7 cellular contexts compared by ENCODE assay signal in genomic region chr15:72474912-72475601, GRCh38. TPM values are rescaled to one million over a fixed set of nuclear protein-coding genes. Genes with fewer than 3 reads are reported as not detected.
DNase-seq lines count a peak whose midpoint lies in the region; ATAC-seq, FAIRE-seq and TF ChIP-seq lines count a peak whose summit lies in the region.

No MANE protein-coding gene starts in this region.

- H3K36me3 ChIP-seq in keratinocyte (ENCODE audit: control insufficient read depth in 2 of 2, extremely low read depth in 1 of 2, insufficient read depth in 2 of 2, low read length in 2 of 2), result peaks cover 6 to 10% of the 10 kb centered on the region in 2 experiments

- ATAC-seq in GM18517 (IDR thresholded peaks at IDR 0.05; ENCODE audit: unreplicated experiment) (peak; percentile 30), HG02973 (IDR thresholded peaks at IDR 0.05; ENCODE audit: unreplicated experiment) (peak; percentile 36), activated B cell treated with CpG ODN at 0.5 μM for 24 hours (ENCODE audit: low read depth) (peak; percentile 70)

- no peaks in the 10 kb centered on the region for H3K27me3 ChIP-seq in keratinocyte (ENCODE audit: control insufficient read depth, extremely low read depth, insufficient read depth, low read length)

- H3K4me3 ChIP-seq in keratinocyte (ENCODE audit: control insufficient read depth in 2 of 3, extremely low read depth in 1 of 3, insufficient read depth in 2 of 3, low read depth in 1 of 3, low read length in 3 of 3), result peak overlapping the region; percentile 75 to 96 (median 90)

- H3K27ac ChIP-seq in caudate nucleus (ENCODE audit: low read depth, low read length) (peak overlapping the region; percentile 100), keratinocyte (ENCODE audit: control insufficient read depth, insufficient read depth, low read length) (peak overlapping the region; percentile 99)

- DNase-seq in NCI-H2171 treated with DMSO at 0.1 percent for 48 hours (lab: John Stamatoyannopoulos, UW) (peak; percentile 76), activated B cell treated with CpG ODN at 0.5 μM for 24 hours (peak; percentile 73), caudate nucleus (lab: John Stamatoyannopoulos, UW) (peak in 55 of 61 donors; percentile 11 to 74 (median 47)), keratinocyte (ENCODE audit: low read depth, low spot score) (no peak)
- DNase-seq in stimulated activated CD4-positive, alpha-beta T cell treated with anti-CD3 and anti-CD28 coated beads, Interleukin-15, amount 100 ng/mL, for 1 hour (ENCODE audit: low read depth in 1 of 2, low spot score in 1 of 2), result peak; percentile 65 to 67

- H3K27ac Mint-ChIP-seq in activated B cell treated with CpG ODN at 0.5 μM for 24 hours, result peak overlapping the region; percentile 96

- H2AFZ ChIP-seq in keratinocyte (ENCODE audit: control insufficient read depth, low read length), result peak overlapping the region; percentile 35

- H3K4me3 Mint-ChIP-seq in activated B cell treated with CpG ODN at 0.5 μM for 24 hours, result peak overlapping the region; percentile 97

- POLR2A ChIA-PET in activated B cell treated with CpG ODN at 0.5 μM for 24 hours (lab: Charles Lee), result interaction anchor here (0.6 to 3.9 kb wide), 10 partner anchors 11 to 357 kb away, joined by 3 to 59 read pairs (median 9); partner anchors contain the start of genes BBS4, HEXA, HIGD2B and MYO9A

- H3K4me1 ChIP-seq in keratinocyte (ENCODE audit: control insufficient read depth, extremely low read depth, insufficient read depth, low read length), result peaks cover 14% of the 10 kb centered on the region

- CTCF ChIA-PET in activated B cell treated with CpG ODN at 0.5 μM for 24 hours (lab: Charles Lee), result no interaction called here

- no peak for FAIRE-seq in keratinocyte (lab: Jason Lieb, UNC)

- H3K27me3 Mint-ChIP-seq in activated B cell treated with CpG ODN at 0.5 μM for 24 hours, result no peaks in the 10 kb centered on the region

- H3K9ac ChIP-seq in keratinocyte (ENCODE audit: control insufficient read depth, extremely low read depth, insufficient read depth, low read length), result peak overlapping the region; percentile 100

- H3K36me3 Mint-ChIP-seq in activated B cell treated with CpG ODN at 0.5 μM for 24 hours (ENCODE audit: low read depth), result peaks cover 41% of the 10 kb centered on the region

- TF ChIP-seq CTCF in activated B cell treated with CpG ODN at 0.5 μM for 24 hours (IDR thresholded peaks at IDR 0.05) (no peak), keratinocyte (optimal IDR thresholded peaks at IDR 0.05 in 1 of 3, IDR thresholded peaks at IDR 0.05 in 1 of 3, conservative IDR thresholded peaks at IDR 0.05 in 1 of 3; ENCODE audit: extremely low read depth in 1 of 3, insufficient read depth in 2 of 3, low read length in 3 of 3) (peak in 2 of 3 experiments; percentile 1 to 14)

- peak overlapping the region; percentile 77 for H3K4me2 ChIP-seq in keratinocyte (ENCODE audit: control insufficient read depth, extremely low read depth, insufficient read depth, low read depth, low read length)

- intact Hi-C loops in activated B cell treated with CpG ODN at 0.5 μM for 24 hours (cut with micrococcal nuclease), result loop anchor here (1.0 to 10.0 kb wide), 8 partner anchors 99 to 357 kb away; partner anchors contain the start of genes ADPGK, BBS4, CELF6 and GRAMD2A

- H3K9me3 ChIP-seq in keratinocyte (ENCODE audit: control insufficient read depth, low read depth, low read length), result no peaks in the 10 kb centered on the region

- H3K9me1 ChIP-seq in keratinocyte (ENCODE audit: control insufficient read depth, extremely low read depth, insufficient read depth, low read length), result no peaks in the 10 kb centered on the region

- H3K79me2 ChIP-seq in keratinocyte (ENCODE audit: control insufficient read depth, insufficient read depth, low read length), result peaks cover 58% of the 10 kb centered on the region

- dilution Hi-C loops in keratinocyte (cut with MboI; ENCODE audit: extremely low pct_ligation_motif_present, low sequenced_read_pairs), result no loop called here

- H3K4me1 Mint-ChIP-seq in activated B cell treated with CpG ODN at 0.5 μM for 24 hours, result peaks cover 44% of the 10 kb centered on the region

- H3K9me3 Mint-ChIP-seq in activated B cell treated with CpG ODN at 0.5 μM for 24 hours, result no peaks in the 10 kb centered on the region

- peaks cover 7% of the 10 kb centered on the region for H4K20me1 ChIP-seq in keratinocyte (ENCODE audit: control insufficient read depth, extremely low read depth, insufficient read depth, low read length)

RNA-seq across cellular contexts. Expression of gene ARIH1, which starts 0.9 kb away (rescaled TPM):
- 142 and 159 TPM in 2 replicates for total RNA-seq in activated B cell treated with CpG ODN at 0.5 μM for 24 hours
- polyA plus RNA-seq in keratinocyte, result 46.9 to 70.6 TPM (median 50.6 TPM) in 3 replicates
- polyA plus RNA-seq in keratinocyte (2011; ENCODE audit: low read depth), result 111 TPM
- polyA plus RNA-seq in keratinocyte (2011; cell fraction: cytosol; rRNA removed), result 35.0 and 71.0 TPM in 2 replicates
- polyA plus RNA-seq in keratinocyte (2011; cell fraction: nucleus; rRNA removed), result 68.3 and 71.7 TPM in 2 replicates
- 51.0 and 51.5 TPM in 2 replicates for polyA plus RNA-seq in keratinocyte (2012; ENCODE audit: low replicate concordance)
- polyA minus RNA-seq in keratinocyte, result 73.3 to 163 TPM (median 117 TPM) in 3 replicates
- 53.3 TPM for polyA minus RNA-seq in keratinocyte (2011; cell fraction: cytosol; rRNA and poly(A)+ RNA removed)
- 40.6 and 131 TPM in 2 replicates for polyA minus RNA-seq in keratinocyte (2011; cell fraction: nucleus; rRNA and poly(A)+ RNA removed)
